In the genomic region with DNA sequence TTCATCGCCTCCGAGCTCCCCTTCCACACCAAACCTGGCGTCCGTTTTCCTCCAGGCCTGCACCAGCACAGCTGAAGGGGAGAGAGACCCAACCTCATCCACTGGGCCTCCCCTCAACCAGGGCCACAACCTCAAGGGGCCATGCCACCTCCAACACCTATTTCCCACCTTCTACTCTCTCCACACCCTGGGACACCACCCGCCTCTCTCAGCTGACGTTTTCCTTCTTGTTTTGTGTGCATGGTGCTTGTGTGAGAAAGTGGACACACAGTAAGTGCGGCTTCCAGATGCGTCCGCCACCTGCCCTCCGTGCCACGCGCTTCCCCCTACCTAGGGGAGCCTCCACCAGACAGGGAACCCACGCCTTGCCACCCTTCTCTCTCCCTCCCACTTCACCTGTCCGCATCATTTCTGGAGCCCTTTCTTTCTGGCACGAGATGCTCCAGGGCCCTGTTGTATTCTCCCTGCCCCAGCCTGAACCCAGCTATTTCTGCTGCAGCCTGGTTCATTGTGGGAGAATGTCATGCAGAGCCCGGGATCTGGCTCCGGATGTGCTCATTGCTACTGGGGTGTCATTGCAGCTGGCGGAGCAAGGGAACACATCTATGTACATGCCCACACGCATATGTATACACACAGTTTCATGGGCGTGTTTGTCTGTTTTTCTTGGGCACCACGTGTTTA, we compare ENCODE assay signal across 8 cellular contexts. TPM values are rescaled to one million over a fixed set of nuclear protein-coding genes. Genes with fewer than 3 reads are reported as not detected.
A peak's percentile ranks its signal among the peaks of the same experiment; 100 is the strongest.
DNase-seq lines count a peak whose midpoint lies in the region; ATAC-seq and TF ChIP-seq lines count a peak whose summit lies in the region.

No MANE protein-coding gene starts in this region.

- DNase-seq in mammary epithelial cell (no peak), mesothelial cell of epicardium (ENCODE audit: low spot score in 2 of 2, unreplicated experiment in 2 of 2) (no peak)

- peaks cover 3% of the 10 kb centered on the region for H4K20me1 ChIP-seq in mammary epithelial cell (ENCODE audit: insufficient read depth, low read length)

- no peak for TF ChIP-seq CTCF in 22Rv1 (IDR thresholded peaks at IDR 0.05)
- no peak for TF ChIP-seq CTCF in mammary epithelial cell (conservative IDR thresholded peaks at IDR 0.05 in 1 of 2, IDR thresholded peaks at IDR 0.05 in 1 of 2; ENCODE audit: extremely low read depth in 1 of 2, insufficient read depth in 1 of 2, low read depth in 1 of 2, low read length in 2 of 2)
- TF ChIP-seq CTCF in mesothelial cell of epicardium (IDR thresholded peaks at IDR 0.05; ENCODE audit: unreplicated experiment), result no peak

- no peak for ATAC-seq in HG03571 (IDR thresholded peaks at IDR 0.05; ENCODE audit: unreplicated experiment)
- ATAC-seq in GM18907 (IDR thresholded peaks at IDR 0.05; ENCODE audit: unreplicated experiment), result no peak
- no peak for ATAC-seq in HG03457 (IDR thresholded peaks at IDR 0.05; ENCODE audit: unreplicated experiment)
- ATAC-seq in GM21737 (IDR thresholded peaks at IDR 0.05; ENCODE audit: unreplicated experiment), result no peak

- peak overlapping the region; percentile 40 to 80 (median 73) for H3K4me3 ChIP-seq in mammary epithelial cell (replicated peaks in 1 of 3; ENCODE audit: insufficient read depth in 1 of 3, low read depth in 2 of 3, low read length in 3 of 3)

- no peak overlapping the region for H3K9ac ChIP-seq in mammary epithelial cell (ENCODE audit: insufficient read depth, low read length)

- CTCF ChIA-PET in mammary epithelial cell (lab: Charles Lee; ENCODE audit: low non-redundant PET), result no interaction called here

- H3K27ac ChIP-seq in 22Rv1, result peak overlapping the region; percentile 76
- no peak overlapping the region for H3K27ac ChIP-seq in mammary epithelial cell (ENCODE audit: insufficient read depth, low read depth, low read length)

- H3K27ac Mint-ChIP-seq in IgD-negative memory B cell (peak overlapping the region; percentile 55 to 89 (median 85)), mesothelial cell of epicardium (peak overlapping the region; percentile 94)

- H3K4me3 Mint-ChIP-seq in IgD-negative memory B cell (peak overlapping the region; percentile 85 to 95 (median 91)), mesothelial cell of epicardium (peak overlapping the region; percentile 79)

- H3K27me3 Mint-ChIP-seq in IgD-negative memory B cell, result peaks cover 7% of the 10 kb centered on the region
- H3K27me3 Mint-ChIP-seq in mesothelial cell of epicardium (ENCODE audit: low read depth), result peaks cover 10% of the 10 kb centered on the region

- H3K4me2 ChIP-seq in mammary epithelial cell (ENCODE audit: insufficient read depth, low read depth, low read length), result peak overlapping the region; percentile 99

- H3K36me3 ChIP-seq in mammary epithelial cell (ENCODE audit: insufficient read depth, low read length), result no peaks in the 10 kb centered on the region

- H3K36me3 Mint-ChIP-seq in IgD-negative memory B cell (peaks cover 3% of the 10 kb centered on the region), mesothelial cell of epicardium (no peaks in the 10 kb centered on the region)

- WGBS in mammary epithelial cell (ENCODE audit: low coverage, missing lambda C conversion rate), result 64% methylated on average over 16 of the region's 21 CpGs

- no TSS peak for BruUV-seq in mammary epithelial cell (replicated peaks; lab: Mats Ljungman, UMichigan)

- in situ Hi-C loops in mammary epithelial cell (cut with MboI; ENCODE audit: low sequenced_read_pairs in 2 of 2), result no loop called here

- H3K27me3 ChIP-seq in mammary epithelial cell (ENCODE audit: insufficient read depth, low read length), result no peaks in the 10 kb centered on the region

- H3K79me2 ChIP-seq in mammary epithelial cell (ENCODE audit: insufficient read depth, low read length), result peaks cover 42% of the 10 kb centered on the region

- H3K9me3 ChIP-seq in mammary epithelial cell (replicated peaks; ENCODE audit: insufficient read depth, low read length), result no peaks in the 10 kb centered on the region

- dilution Hi-C loops in mammary epithelial cell (cut with HindIII; ENCODE audit: low sequenced_read_pairs), result no loop called here

- peak overlapping the region; percentile 82 for H2AFZ ChIP-seq in mammary epithelial cell (ENCODE audit: low read depth, low read length)

- H3K4me1 Mint-ChIP-seq in IgD-negative memory B cell (peaks cover 33 to 47% (median 42%) of the 10 kb centered on the region in 3 donors), mesothelial cell of epicardium (peaks cover 34% of the 10 kb centered on the region)

- H3K4me1 ChIP-seq in mammary epithelial cell (ENCODE audit: insufficient read depth, low read length), result peaks cover 22% of the 10 kb centered on the region

- H3K9me3 Mint-ChIP-seq in IgD-negative memory B cell, result no peaks in the 10 kb centered on the region
- H3K9me3 Mint-ChIP-seq in mesothelial cell of epicardium, result no peaks in the 10 kb centered on the region

- intact Hi-C loops in mammary epithelial cell (cut with micrococcal nuclease), result no loop called here

RNA-seq across cellular contexts. Expression of a gene that starts 1.3 kb away (rescaled TPM):
- polyA plus RNA-seq in IgD-negative memory B cell (40.0 TPM), mammary epithelial cell (441 TPM)
- total RNA-seq in mammary epithelial cell (100 to 1,000 TPM; 105 to 480 TPM), mesothelial cell of epicardium (272 to 289 TPM (median 283 TPM) in 3 replicates)
- polyA minus RNA-seq in mammary epithelial cell, result 553 TPM

RNA-seq across cellular contexts. Expression of a gene that starts 22.8 kb away (rescaled TPM):
- polyA plus RNA-seq in IgD-negative memory B cell (not detected), mammary epithelial cell (0.20 TPM)
- total RNA-seq in mammary epithelial cell (1 to 10 TPM in 1 of 2 donors, under 1 TPM in 1; 0.67 to 1.1 TPM), mesothelial cell of epicardium (1.6 to 2.7 TPM (median 1.9 TPM) in 3 replicates)
- not detected for polyA minus RNA-seq in mammary epithelial cell

RNA-seq across cellular contexts. Expression of a gene that starts 26.9 kb away (rescaled TPM):
- polyA plus RNA-seq in IgD-negative memory B cell, result not detected
- 1 to 10 TPM in 1 of 2 donors, under 1 TPM in 1; 0.67 to 1.6 TPM for total RNA-seq in mammary epithelial cell
- polyA plus RNA-seq in mammary epithelial cell, result 1.3 TPM
- polyA minus RNA-seq in mammary epithelial cell, result not detected
- 2.1 to 2.8 TPM (median 2.5 TPM) in 3 replicates for total RNA-seq in mesothelial cell of epicardium
